ENCODE assay signal across 19 cellular contexts in genomic region chr6:8527818-8528217, GRCh38.
A peak's percentile ranks its signal among the peaks of the same experiment; 100 is the strongest.
DNase-seq lines count a peak whose midpoint lies in the region; ATAC-seq and TF ChIP-seq lines count a peak whose summit lies in the region.
"Had no signal": no experiment of that assay in that cellular context is flagged by ENCODE, and none has a peak within 500 bp of the region (broad histone marks: within the 10 kb centered on the region; RNA-seq: fewer than 3 reads in every experiment).

No MANE protein-coding gene starts in this region.

- no peaks in the 10 kb centered on the region for H4K20me1 ChIP-seq in mammary epithelial cell (ENCODE audit: insufficient read depth, low read length)
- no peaks in the 10 kb centered on the region for H4K20me1 ChIP-seq in smooth muscle cell (ENCODE audit: low read depth)
- H4K20me1 ChIP-seq: BLaER1 treated with 17β-estradiol and CSF1 and Interleukin-3, amounts not matched to agents 10 nM and 100 nM had no signal

- peak overlapping the region; percentile 75 for H3K4me2 ChIP-seq in mammary epithelial cell (ENCODE audit: insufficient read depth, low read depth, low read length)
- no peak overlapping the region for H3K4me2 ChIP-seq in smooth muscle cell
- H3K4me2 ChIP-seq: A549; BLaER1 treated with 17β-estradiol and CSF1 and Interleukin-3, amounts not matched to agents 10 nM and 100 nM had no signal

- H3K4me1 Mint-ChIP-seq in activated CD4-positive, alpha-beta T cell treated with anti-CD3 and anti-CD28 coated beads for 36 hours = no peaks in the 10 kb centered on the region
- H3K4me1 Mint-ChIP-seq: B cell had no signal

- H3K79me2 ChIP-seq in mammary epithelial cell (ENCODE audit: insufficient read depth, low read length) = no peaks in the 10 kb centered on the region
- no peaks in the 10 kb centered on the region for H3K79me2 ChIP-seq in smooth muscle cell (ENCODE audit: low read depth)

- H3K9me3 ChIP-seq in mammary epithelial cell (replicated peaks; ENCODE audit: insufficient read depth, low read length) (no peaks in the 10 kb centered on the region), breast epithelium (peaks cover 0 to 4% of the 10 kb centered on the region in 2 donors), smooth muscle cell (replicated peaks; ENCODE audit: low read depth) (no peaks in the 10 kb centered on the region)
- H3K9me3 ChIP-seq: A549, Caco-2 had no signal

- intact Hi-C loops in mammary epithelial cell (cut with micrococcal nuclease) (no loop called here), breast epithelium (cut with DNase I; ENCODE audit: low total_unique reads) (no loop called here)
- intact Hi-C loops in activated CD4-positive, alpha-beta T cell treated with anti-CD3 and anti-CD28 coated beads for 36 hours (cut with DNase I, micrococcal nuclease) = no loop called here

- H3K36me3 Mint-ChIP-seq in activated CD4-positive, alpha-beta T cell treated with anti-CD3 and anti-CD28 coated beads for 36 hours (ENCODE audit: low read depth) = no peaks in the 10 kb centered on the region
- H3K36me3 Mint-ChIP-seq: CD8-positive, alpha-beta T cell had no signal

- H3K27me3 Mint-ChIP-seq in activated CD4-positive, alpha-beta T cell treated with anti-CD3 and anti-CD28 coated beads for 36 hours = peaks cover 2% of the 10 kb centered on the region
- H3K27me3 Mint-ChIP-seq: B cell; CD4-positive, alpha-beta T cell had no signal

- DNase-seq in mammary epithelial cell (peak; percentile 48), breast epithelium (ENCODE audit: low spot score in 2 of 2) (no peak), epithelial cell of esophagus (ENCODE audit: low read depth) (peak; percentile 51), smooth muscle cell (lab: John Stamatoyannopoulos, UW; ENCODE audit: unreplicated experiment) (no peak), dermis blood vessel endothelial cell (no peak), NCI-H345 (lab: John Stamatoyannopoulos, UW) (no peak)
- DNase-seq in activated CD4-positive, alpha-beta T cell treated with anti-CD3 and anti-CD28 coated beads for 36 hours = no peak
- DNase-seq: AML-193; Caco-2; Calu3; CD4-positive, alpha-beta T cell; CD8-positive, alpha-beta T cell; DMS79 treated with DMSO at 0.1 percent for 48 hours; GF-D8 had no signal

- H3K27ac Mint-ChIP-seq in activated CD4-positive, alpha-beta T cell treated with anti-CD3 and anti-CD28 coated beads for 36 hours = no peak overlapping the region
- H3K27ac Mint-ChIP-seq: B cell; CD4-positive, alpha-beta T cell; CD8-positive, alpha-beta T cell had no signal

- H3K4me3 Mint-ChIP-seq in activated CD4-positive, alpha-beta T cell treated with anti-CD3 and anti-CD28 coated beads for 36 hours = no peak overlapping the region
- H3K4me3 Mint-ChIP-seq: B cell; CD4-positive, alpha-beta T cell; CD8-positive, alpha-beta T cell had no signal

- H3K36me3 ChIP-seq in mammary epithelial cell (ENCODE audit: insufficient read depth, low read length) (no peaks in the 10 kb centered on the region), breast epithelium (no peaks in the 10 kb centered on the region), smooth muscle cell (ENCODE audit: low read depth) (no peaks in the 10 kb centered on the region)
- H3K36me3 ChIP-seq: BLaER1 treated with 17β-estradiol and CSF1 and Interleukin-3, amounts not matched to agents 10 nM and 100 nM had no signal

- H3F3A ChIP-seq in smooth muscle cell (ENCODE audit: low read depth) = no peaks in the 10 kb centered on the region

- no TSS peak for BruUV-seq in mammary epithelial cell (replicated peaks; lab: Mats Ljungman, UMichigan)

- H3K27ac ChIP-seq in mammary epithelial cell (ENCODE audit: insufficient read depth, low read depth, low read length) (no peak overlapping the region), breast epithelium (no peak overlapping the region), smooth muscle cell (ENCODE audit: low read depth) (no peak overlapping the region)
- H3K27ac ChIP-seq: 22Rv1; A549; BLaER1 treated with 17β-estradiol and CSF1 and Interleukin-3, amounts not matched to agents 10 nM and 100 nM; C4-2B had no signal

- H3K4me3 ChIP-seq in mammary epithelial cell (replicated peaks in 1 of 3; ENCODE audit: insufficient read depth in 1 of 3, low read depth in 2 of 3, low read length in 3 of 3) (no peak overlapping the region), breast epithelium (no peak overlapping the region), epithelial cell of esophagus (ENCODE audit: low read length) (no peak overlapping the region), smooth muscle cell (no peak overlapping the region)
- H3K4me3 ChIP-seq: A549; BLaER1 treated with 17β-estradiol and CSF1 and Interleukin-3, amounts not matched to agents 10 nM and 100 nM had no signal

- dilution Hi-C loops in mammary epithelial cell (cut with HindIII; ENCODE audit: low sequenced_read_pairs) = no loop called here

- H3K27me3 ChIP-seq in mammary epithelial cell (ENCODE audit: insufficient read depth, low read length) = no peaks in the 10 kb centered on the region
- no peaks in the 10 kb centered on the region for H3K27me3 ChIP-seq in breast epithelium
- H3K27me3 ChIP-seq in smooth muscle cell (ENCODE audit: low read depth) = no peaks in the 10 kb centered on the region
- H3K27me3 ChIP-seq: BLaER1 treated with 17β-estradiol and CSF1 and Interleukin-3, amounts not matched to agents 10 nM and 100 nM had no signal

- TF ChIP-seq CTCF in mammary epithelial cell (conservative IDR thresholded peaks at IDR 0.05 in 1 of 2, IDR thresholded peaks at IDR 0.05 in 1 of 2; ENCODE audit: extremely low read depth in 1 of 2, insufficient read depth in 1 of 2, low read depth in 1 of 2, low read length in 2 of 2) (no peak), breast epithelium (IDR thresholded peaks at IDR 0.05) (no peak), epithelial cell of esophagus (IDR thresholded peaks at IDR 0.05; ENCODE audit: insufficient read depth, low read depth, low read length, missing control alignments) (no peak), smooth muscle cell (IDR thresholded peaks at IDR 0.05; ENCODE audit: borderline replicate concordance, insufficient read depth, poor library complexity, severe bottlenecking) (no peak)

- peak overlapping the region; percentile 63 for H2AFZ ChIP-seq in mammary epithelial cell (ENCODE audit: low read depth, low read length)
- H2AFZ ChIP-seq in smooth muscle cell (ENCODE audit: low read depth) = peak overlapping the region; percentile 9

- H3K9me3 Mint-ChIP-seq in activated CD4-positive, alpha-beta T cell treated with anti-CD3 and anti-CD28 coated beads for 36 hours (ENCODE audit: low read depth) = no peaks in the 10 kb centered on the region
- H3K9me3 Mint-ChIP-seq: CD4-positive, alpha-beta T cell; CD8-positive, alpha-beta T cell had no signal

- H3K9ac ChIP-seq in mammary epithelial cell (ENCODE audit: insufficient read depth, low read length) (no peak overlapping the region), smooth muscle cell (ENCODE audit: low read depth) (no peak overlapping the region)
- H3K9ac ChIP-seq: BLaER1 treated with 17β-estradiol and CSF1 and Interleukin-3, amounts not matched to agents 10 nM and 100 nM had no signal

- TF ChIP-seq POLR2A in breast epithelium (IDR thresholded peaks at IDR 0.05) = no peak

- POLR2A ChIA-PET in activated CD4-positive, alpha-beta T cell treated with anti-CD3 and anti-CD28 coated beads for 36 hours (lab: Charles Lee) = no interaction called here

- in situ Hi-C loops in mammary epithelial cell (cut with MboI; ENCODE audit: low sequenced_read_pairs in 2 of 2) = loop anchor here (25.0 kb wide), 1 partner anchor 1909 kb away; no protein-coding TSS in a partner anchor

- H3K4me1 ChIP-seq in mammary epithelial cell (ENCODE audit: insufficient read depth, low read length) = peaks cover 10% of the 10 kb centered on the region
- no peaks in the 10 kb centered on the region for H3K4me1 ChIP-seq in breast epithelium
- no peaks in the 10 kb centered on the region for H3K4me1 ChIP-seq in smooth muscle cell (ENCODE audit: low read depth)
- H3K4me1 ChIP-seq: A549; BLaER1 treated with 17β-estradiol and CSF1 and Interleukin-3, amounts not matched to agents 10 nM and 100 nM; Caco-2 had no signal

- 0% methylated on average over 1 of the region's 1 CpG for WGBS in mammary epithelial cell (ENCODE audit: low coverage, missing lambda C conversion rate)
- WGBS in smooth muscle cell (ENCODE audit: low lambda C conversion rate) = 88% methylated on average over 1 of the region's 1 CpG

- CTCF ChIA-PET in mammary epithelial cell (lab: Charles Lee; ENCODE audit: low non-redundant PET) = no interaction called here
- CTCF ChIA-PET in activated CD4-positive, alpha-beta T cell treated with anti-CD3 and anti-CD28 coated beads for 36 hours (lab: Charles Lee) = no interaction called here

- ATAC-seq in activated CD4-positive, alpha-beta T cell treated with anti-CD3 and anti-CD28 coated beads for 36 hours = no peak
- ATAC-seq: A549; CD8-positive, alpha-beta T cell had no signal

Comparison
In these comparisons a context has a peak if more than half of its experiments do, and no peak if none do; other contexts are left out.
1. DNase-seq: peak in mammary epithelial cell (single experiment) and epithelial cell of esophagus (single experiment); none in breast epithelium (0 of 2), smooth muscle cell (single experiment), activated CD4-positive, alpha-beta T cell treated with anti-CD3 and anti-CD28 coated beads for 36 hours (single experiment), dermis blood vessel endothelial cell (single experiment) and NCI-H345 (single experiment).